8 cellular contexts compared by ENCODE assay signal in the genomic region with DNA sequence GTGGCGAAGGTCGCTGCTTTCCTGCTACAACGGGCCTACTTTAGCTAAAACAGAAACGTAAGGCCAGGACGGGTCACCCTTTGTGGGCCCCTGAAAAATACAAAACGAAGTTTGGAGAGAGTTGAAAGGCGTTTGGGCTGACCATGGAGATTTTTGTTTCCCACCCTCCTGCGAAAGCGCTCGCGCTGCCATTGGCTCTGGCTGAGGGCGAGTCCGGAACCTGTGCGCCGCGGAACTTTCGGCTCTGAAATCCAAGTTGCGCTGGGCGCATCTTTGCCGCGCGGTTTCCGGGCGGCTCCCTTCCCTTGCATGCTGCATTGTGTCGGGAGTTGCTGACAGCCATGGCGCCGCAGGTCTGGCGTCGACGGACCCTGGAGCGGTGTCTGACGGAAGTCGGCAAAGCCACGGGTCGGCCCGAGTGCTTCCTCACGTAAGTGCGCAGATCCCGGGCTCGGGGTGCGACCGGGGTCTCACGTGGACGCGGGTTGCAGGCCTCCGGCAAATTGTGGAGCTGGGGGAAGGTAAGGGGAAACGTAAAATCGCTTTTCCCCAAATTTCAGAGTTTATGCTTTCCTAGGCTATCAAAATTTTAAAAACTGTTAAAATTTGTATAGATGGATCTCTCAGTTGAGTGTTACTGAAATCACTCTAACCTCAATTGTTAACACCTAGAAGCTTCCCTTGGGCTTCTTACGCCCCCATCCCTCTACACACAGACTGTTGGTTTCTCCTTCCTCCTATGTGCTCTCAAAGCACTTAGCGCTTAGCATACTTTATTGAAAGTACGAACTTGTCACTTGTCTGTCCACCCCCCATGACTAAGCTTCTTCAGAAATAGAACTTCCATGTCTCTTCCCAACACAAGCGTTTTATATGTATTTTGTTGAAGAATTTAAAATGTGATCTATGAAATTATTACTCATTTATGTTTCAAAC. TPM values are rescaled to one million over a fixed set of nuclear protein-coding genes. Genes with fewer than 3 reads are reported as not detected.
DNase-seq lines count a peak whose midpoint lies in the region; ATAC-seq and TF ChIP-seq lines count a peak whose summit lies in the region.

MPHOSPH10 (plus strand) TSS at position 310 of the 936 bp plus-strand sequence; CDS start at position 342, 32 bp downstream.

- H4K20me1 ChIP-seq in BLaER1 treated with 17β-estradiol and CSF1 and Interleukin-3, amounts not matched to agents 10 nM and 100 nM = peaks cover 0 to 43% (median 24%) of the 10 kb centered on the region in 11 experiments; a peak in 17 of 22 replicates

- intact Hi-C loops in left lung (cut with DNase I) = no loop called here

- peak within 1 kb of the TSS; percentile 74 to 89 (median 81) for H3K4me3 ChIP-seq in BLaER1 treated with 17β-estradiol and CSF1 and Interleukin-3, amounts not matched to agents 10 nM and 100 nM
- H3K4me3 ChIP-seq in left lung = peak within 1 kb of the TSS; percentile 63 to 81

- TF ChIP-seq CTCF in left lung (IDR thresholded peaks at IDR 0.05) = no peak

- peak; percentile 65 for DNase-seq in GM19240 (ENCODE audit: insufficient read length, low spot score)
- peak; percentile 87 to 95 for DNase-seq in NCI-H526 (lab: John Stamatoyannopoulos, UW)
- DNase-seq in activated CD4-positive, alpha-beta T cell treated with anti-CD3 and anti-CD28 coated beads, Interleukin-2, amount 10 ng/mL, durations not matched to agents 7 days and 5 days = peak; percentile 92
- DNase-seq in dedifferentiated amniotic fluid mesenchymal stem cell (ENCODE audit: extremely low spot score) = peak; percentile 88
- peak; percentile 91 to 98 for DNase-seq in left lung
- peak; percentile 81 for DNase-seq in stimulated activated CD4-positive, alpha-beta T cell treated with anti-CD3 and anti-CD28 coated beads, Interleukin-2, amount 100 ng/mL, for 4 hours (ENCODE audit: low read depth)

- H3K9me3 Mint-ChIP-seq in activated CD4-positive, alpha-beta T cell treated with anti-CD3 and anti-CD28 coated beads, Interleukin-2, amount 10 ng/mL, durations not matched to agents 7 days and 5 days = no peaks in the 10 kb centered on the region

- peaks cover 12% of the 10 kb centered on the region for H3K4me1 Mint-ChIP-seq in activated CD4-positive, alpha-beta T cell treated with anti-CD3 and anti-CD28 coated beads, Interleukin-2, amount 10 ng/mL, durations not matched to agents 7 days and 5 days

- peaks cover 9% of the 10 kb centered on the region for H3K36me3 Mint-ChIP-seq in activated CD4-positive, alpha-beta T cell treated with anti-CD3 and anti-CD28 coated beads, Interleukin-2, amount 10 ng/mL, durations not matched to agents 7 days and 5 days (ENCODE audit: low read depth)

- ATAC-seq in HG03442 (IDR thresholded peaks at IDR 0.05; ENCODE audit: unreplicated experiment) (peak; percentile 83), left lung (peak; percentile 96)

- peak within 1 kb of the TSS; percentile 80 to 90 (median 86) for H3K9ac ChIP-seq in BLaER1 treated with 17β-estradiol and CSF1 and Interleukin-3, amounts not matched to agents 10 nM and 100 nM

- H3K27ac ChIP-seq in BLaER1 treated with 17β-estradiol and CSF1 and Interleukin-3, amounts not matched to agents 10 nM and 100 nM = peak within 1 kb of the TSS; percentile 73 to 89 (median 85)
- H3K27ac ChIP-seq in left lung = peak within 1 kb of the TSS; percentile 89 to 94

- no peak within 1 kb of the TSS for H3K4me3 Mint-ChIP-seq in activated CD4-positive, alpha-beta T cell treated with anti-CD3 and anti-CD28 coated beads, Interleukin-2, amount 10 ng/mL, durations not matched to agents 7 days and 5 days

- H3K36me3 ChIP-seq in BLaER1 treated with 17β-estradiol and CSF1 and Interleukin-3, amounts not matched to agents 10 nM and 100 nM = peaks cover 16 to 45% (median 30%) of the 10 kb centered on the region in 11 experiments
- H3K36me3 ChIP-seq in left lung = peaks cover 0 to 19% of the 10 kb centered on the region in 2 donors

- H3K4me2 ChIP-seq in BLaER1 treated with 17β-estradiol and CSF1 and Interleukin-3, amounts not matched to agents 10 nM and 100 nM = peak within 1 kb of the TSS; percentile 82 to 99 (median 94)

- H3K4me1 ChIP-seq in BLaER1 treated with 17β-estradiol and CSF1 and Interleukin-3, amounts not matched to agents 10 nM and 100 nM = peaks cover 28 to 43% (median 34%) of the 10 kb centered on the region in 10 experiments
- H3K4me1 ChIP-seq in left lung = peaks cover 8 to 49% of the 10 kb centered on the region in 2 donors

- no peaks in the 10 kb centered on the region for H3K27me3 Mint-ChIP-seq in activated CD4-positive, alpha-beta T cell treated with anti-CD3 and anti-CD28 coated beads, Interleukin-2, amount 10 ng/mL, durations not matched to agents 7 days and 5 days

- no peak within 1 kb of the TSS for H3K27ac Mint-ChIP-seq in activated CD4-positive, alpha-beta T cell treated with anti-CD3 and anti-CD28 coated beads, Interleukin-2, amount 10 ng/mL, durations not matched to agents 7 days and 5 days

- H3K9me3 ChIP-seq in BLaER1 treated with 17β-estradiol and CSF1 and Interleukin-3, amounts not matched to agents 10 nM and 100 nM (replicated peaks in 1 of 11) = no peaks in the 10 kb centered on the region
- no peaks in the 10 kb centered on the region for H3K9me3 ChIP-seq in left lung

- CTCF ChIA-PET in activated CD4-positive, alpha-beta T cell treated with anti-CD3 and anti-CD28 coated beads, Interleukin-2, amount 10 ng/mL, durations not matched to agents 7 days and 5 days (lab: Charles Lee) = interaction anchor here (0.5 to 2.1 kb wide), 6 partner anchors 9 to 201 kb away, joined by 3 to 6 read pairs (median 4); partner anchors contain the start of gene ZNF638

- POLR2A ChIA-PET in activated CD4-positive, alpha-beta T cell treated with anti-CD3 and anti-CD28 coated beads, Interleukin-2, amount 10 ng/mL, durations not matched to agents 7 days and 5 days (lab: Charles Lee) = interaction anchor here (1.1 kb wide), 1 partner anchor 62 kb away, joined by 6 read pairs; the partner anchor contains the start of gene NAGK

- H3K27me3 ChIP-seq in BLaER1 treated with 17β-estradiol and CSF1 and Interleukin-3, amounts not matched to agents 10 nM and 100 nM = no peaks in the 10 kb centered on the region
- H3K27me3 ChIP-seq in left lung = no peaks in the 10 kb centered on the region

RNA-seq across cellular contexts. Expression of gene MPHOSPH10, which starts in this region (rescaled TPM):
- total RNA-seq in activated CD4-positive, alpha-beta T cell treated with anti-CD3 and anti-CD28 coated beads, Interleukin-2, amount 10 ng/mL, durations not matched to agents 7 days and 5 days = 10 to 100 TPM; 36.4 to 44.1 TPM
- 10 to 100 TPM; 22.1 to 28.8 TPM for total RNA-seq in left lung

Comparison
In these comparisons a context has a peak if more than half of its experiments do, and no peak if none do; other contexts are left out.
1. Peak in every context shown above with its lines: DNase-seq, ATAC-seq, H3K4me3 ChIP-seq and H3K27ac ChIP-seq.